Comparison of ENCODE assay signal across 19 cellular contexts in genomic region chr1:213162338-213162737, GRCh38.
A peak's percentile ranks its signal among the peaks of the same experiment; 100 is the strongest.
DNase-seq lines count a peak whose midpoint lies in the region; ATAC-seq and TF ChIP-seq lines count a peak whose summit lies in the region.
"Had no signal": no experiment of that assay in that cellular context is flagged by ENCODE, and none has a peak within 500 bp of the region (broad histone marks: within the 10 kb centered on the region; RNA-seq: fewer than 3 reads in every experiment).

No MANE protein-coding gene starts in this region.

- H3K9ac ChIP-seq in mesenchymal stem cell (ENCODE audit: low read length) = no peak overlapping the region

- H3K27ac Mint-ChIP-seq in HFFc6 = no peak overlapping the region
- H3K27ac Mint-ChIP-seq: activated naive CD4-positive, alpha-beta T cell treated with anti-CD3 and anti-CD28 coated beads, Interleukin-2, amount 10 ng/mL, durations not matched to agents 7 days and 5 days; CD8-positive, alpha-beta T cell; stimulated activated effector memory CD8-positive, alpha-beta T cell treated with anti-CD3 and anti-CD28 coated beads, Interleukin-12 subunit alpha, Interleukin-12 subunit beta, amount 100 ng/mL, for 72 hours had no signal

- H3K4me3 Mint-ChIP-seq in HFFc6 = no peak overlapping the region
- H3K4me3 Mint-ChIP-seq: activated naive CD4-positive, alpha-beta T cell treated with anti-CD3 and anti-CD28 coated beads, Interleukin-2, amount 10 ng/mL, durations not matched to agents 7 days and 5 days; CD8-positive, alpha-beta T cell; central memory CD8-positive, alpha-beta T cell; stimulated activated effector memory CD8-positive, alpha-beta T cell treated with anti-CD3 and anti-CD28 coated beads, Interleukin-12 subunit alpha, Interleukin-12 subunit beta, amount 100 ng/mL, for 72 hours had no signal

- peaks cover 0 to 4% of the 10 kb centered on the region in 2 experiments for H3K36me3 ChIP-seq in mesenchymal stem cell (ENCODE audit: control insufficient read depth in 1 of 2, insufficient read depth in 2 of 2, low read depth in 1 of 2, low read length in 2 of 2)
- H3K36me3 ChIP-seq: neutrophil, upper lobe of right lung had no signal

- H3K4me3 ChIP-seq in cardiac fibroblast (replicated peaks in 1 of 2; ENCODE audit: low read depth in 2 of 2, low read length in 2 of 2) = no peak overlapping the region
- H3K4me3 ChIP-seq in mesenchymal stem cell (ENCODE audit: insufficient read depth in 1 of 2, low read depth in 1 of 2, low read length in 2 of 2) = no peak overlapping the region
- H3K4me3 ChIP-seq: smooth muscle cell, upper lobe of right lung had no signal

- no peaks in the 10 kb centered on the region for H3K4me1 ChIP-seq in mesenchymal stem cell (ENCODE audit: control insufficient read depth, insufficient read depth, low read depth, low read length)
- H3K4me1 ChIP-seq: upper lobe of right lung had no signal

- no peaks in the 10 kb centered on the region for H3K9me3 Mint-ChIP-seq in HFFc6
- H3K9me3 Mint-ChIP-seq: activated naive CD4-positive, alpha-beta T cell treated with anti-CD3 and anti-CD28 coated beads, Interleukin-2, amount 10 ng/mL, durations not matched to agents 7 days and 5 days; central memory CD8-positive, alpha-beta T cell had no signal

- no peaks in the 10 kb centered on the region for H3K9me3 ChIP-seq in mesenchymal stem cell (ENCODE audit: control insufficient read depth, low read length)
- H3K9me3 ChIP-seq: neutrophil, upper lobe of right lung had no signal

- no peak overlapping the region for H2BK12ac ChIP-seq in mesenchymal stem cell (ENCODE audit: low read length in 2 of 2)

- no peaks in the 10 kb centered on the region for H3K27me3 Mint-ChIP-seq in HFFc6 (ENCODE audit: insufficient read depth)
- H3K27me3 Mint-ChIP-seq: activated naive CD4-positive, alpha-beta T cell treated with anti-CD3 and anti-CD28 coated beads, Interleukin-2, amount 10 ng/mL, durations not matched to agents 7 days and 5 days; central memory CD8-positive, alpha-beta T cell had no signal

- DNase-seq in A172 (ENCODE audit: low spot score) = peak; percentile 22
- peak; percentile 22 for DNase-seq in HFFc6
- peak; percentile 79 to 82 for DNase-seq in cardiac fibroblast (ENCODE audit: low read depth in 2 of 2)
- peak; percentile 23 for DNase-seq in mesenchymal stem cell
- DNase-seq in activated gamma-delta T cell treated with Interleukin-2 at 50 U/mL for 16 hours = no peak
- DNase-seq in activated CD4-positive, alpha-beta T cell treated with anti-CD3 and anti-CD28 coated beads, Interleukin-2, amount 50 U/mL, for 1 hour = no peak
- no peak for DNase-seq in NCI-H1417 treated with DMSO at 0.1 percent for 48 hours (lab: John Stamatoyannopoulos, UW)
- DNase-seq: activated naive CD4-positive, alpha-beta T cell treated with anti-CD3 and anti-CD28 coated beads, Interleukin-2, amount 10 ng/mL, durations not matched to agents 7 days and 5 days; CD8-positive, alpha-beta T cell; H7; kidney; NCI-H1105; upper lobe of right lung had no signal

- no peak overlapping the region for H4K8ac ChIP-seq in mesenchymal stem cell (ENCODE audit: low read length)

- TF ChIP-seq CTCF in HFFc6 (IDR thresholded peaks at IDR 0.05) (no peak), cardiac fibroblast (IDR thresholded peaks at IDR 0.05; ENCODE audit: low read depth, low read length) (no peak)

- peaks cover 14% of the 10 kb centered on the region for H3K79me1 ChIP-seq in mesenchymal stem cell (replicated peaks; ENCODE audit: low read length, poor library complexity, severe bottlenecking)

- H2BK5ac ChIP-seq in mesenchymal stem cell (ENCODE audit: low read depth, low read length, poor library complexity, severe bottlenecking) = no peak overlapping the region

- WGBS in mesenchymal stem cell = 100% methylated on average over 2 of the region's 2 CpGs

- peaks cover 8% of the 10 kb centered on the region for H3K36me3 Mint-ChIP-seq in HFFc6 (ENCODE audit: low read depth)
- H3K36me3 Mint-ChIP-seq: stimulated activated effector memory CD8-positive, alpha-beta T cell treated with anti-CD3 and anti-CD28 coated beads, Interleukin-12 subunit alpha, Interleukin-12 subunit beta, amount 100 ng/mL, for 72 hours had no signal

- ATAC-seq in HG03521 (IDR thresholded peaks at IDR 0.05; ENCODE audit: unreplicated experiment) = no peak
- ATAC-seq: activated CD4-positive, CD25-positive, alpha-beta regulatory T cell treated with anti-CD3 and anti-CD28 coated beads, Interleukin-2, amount 50 U/mL, for 24 hours; CD8-positive, alpha-beta T cell; stimulated activated effector memory CD8-positive, alpha-beta T cell treated with anti-CD3 and anti-CD28 coated beads, Interleukin-12 subunit alpha, Interleukin-12 subunit beta, amount 100 ng/mL, for 72 hours; upper lobe of right lung had no signal

- no peak overlapping the region for H2BK120ac ChIP-seq in mesenchymal stem cell (ENCODE audit: low read depth, low read length)

- H3K23ac ChIP-seq in mesenchymal stem cell (ENCODE audit: low read length in 2 of 2) = no peak overlapping the region

- peaks cover 16% of the 10 kb centered on the region for H3K4me1 Mint-ChIP-seq in HFFc6 (ENCODE audit: low read depth)
- H3K4me1 Mint-ChIP-seq: activated naive CD4-positive, alpha-beta T cell treated with anti-CD3 and anti-CD28 coated beads, Interleukin-2, amount 10 ng/mL, durations not matched to agents 7 days and 5 days; central memory CD8-positive, alpha-beta T cell; stimulated activated effector memory CD8-positive, alpha-beta T cell treated with anti-CD3 and anti-CD28 coated beads, Interleukin-12 subunit alpha, Interleukin-12 subunit beta, amount 100 ng/mL, for 72 hours had no signal

- no peak overlapping the region for H3K4ac ChIP-seq in mesenchymal stem cell (ENCODE audit: low read depth in 1 of 2, low read length in 2 of 2)

- H3K14ac ChIP-seq in mesenchymal stem cell (ENCODE audit: low read length in 2 of 2) = no peak overlapping the region

- no peak overlapping the region for H2AFZ ChIP-seq in mesenchymal stem cell (ENCODE audit: low read depth, low read length)

- H2BK15ac ChIP-seq in mesenchymal stem cell (ENCODE audit: low read depth, poor library complexity, severe bottlenecking) = no peak overlapping the region

- H3K27me3 ChIP-seq in mesenchymal stem cell (ENCODE audit: control insufficient read depth in 1 of 2, insufficient read depth in 1 of 2, low read length in 2 of 2) = no peaks in the 10 kb centered on the region
- H3K27me3 ChIP-seq: neutrophil, upper lobe of right lung had no signal

- no peak overlapping the region for H4K91ac ChIP-seq in mesenchymal stem cell (ENCODE audit: low read length)

- no peak overlapping the region for H3K18ac ChIP-seq in mesenchymal stem cell (ENCODE audit: low read depth in 1 of 2, low read length in 2 of 2)

- no peak overlapping the region for H2AK5ac ChIP-seq in mesenchymal stem cell (ENCODE audit: low read length, severe bottlenecking)

- H3K27ac ChIP-seq in mesenchymal stem cell (ENCODE audit: low read length, poor library complexity, severe bottlenecking) = no peak overlapping the region
- H3K27ac ChIP-seq: neutrophil, upper lobe of right lung had no signal

- no peak overlapping the region for H3K4me2 ChIP-seq in mesenchymal stem cell (ENCODE audit: low read length, poor library complexity, severe bottlenecking)

Comparison
In these comparisons a context has a peak if more than half of its experiments do, and no peak if none do; other contexts are left out.
1. DNase-seq: peak in A172 (single experiment), HFFc6 (single experiment), cardiac fibroblast (2 of 2) and mesenchymal stem cell (single experiment); none in activated gamma-delta T cell treated with Interleukin-2 at 50 U/mL for 16 hours (single experiment), activated CD4-positive, alpha-beta T cell treated with anti-CD3 and anti-CD28 coated beads, Interleukin-2, amount 50 U/mL, for 1 hour (single experiment) and NCI-H1417 treated with DMSO at 0.1 percent for 48 hours (single experiment).